ENCODE assay signal across 8 cellular contexts in genomic region chr12:14948672-14949071, GRCh38. TPM values are rescaled to one million over a fixed set of nuclear protein-coding genes. Genes with fewer than 3 reads are reported as not detected.
DNase-seq lines count a peak whose midpoint lies in the region; ATAC-seq and TF ChIP-seq lines count a peak whose summit lies in the region.

No MANE protein-coding gene starts in this region.

- peaks cover 26% of the 10 kb centered on the region for H3K4me1 ChIP-seq in cardiac muscle cell (ENCODE audit: low read depth)

- DNase-seq in AG09309 (ENCODE audit: low read depth) (peak; percentile 24), NCI-H774 (lab: John Stamatoyannopoulos, UW) (peak; percentile 5), cardiac muscle cell (ENCODE audit: low read depth in 1 of 2, low spot score in 1 of 2) (peak; percentile 53 to 96), pulmonary artery endothelial cell (ENCODE audit: low read depth, low spot score) (peak; percentile 94), occipital lobe (lab: John Stamatoyannopoulos, UW) (no peak)

- H3K27ac ChIP-seq in cardiac muscle cell = peak overlapping the region; percentile 68

- H3K4me3 ChIP-seq in AG09309 (ENCODE audit: control insufficient read depth, low read depth, low read length) (no peak overlapping the region), cardiac muscle cell (no peak overlapping the region)

- ATAC-seq in GM18517 (IDR thresholded peaks at IDR 0.05; ENCODE audit: unreplicated experiment) (peak; percentile 96), HG02885 (IDR thresholded peaks at IDR 0.05; ENCODE audit: poor library complexity, unreplicated experiment) (peak; percentile 91)

- H3K9me3 Mint-ChIP-seq in activated naive CD4-positive, alpha-beta T cell treated with anti-CD3 and anti-CD28 coated beads, Interleukin-2, amount 50 U/mL, for 24 hours = no peaks in the 10 kb centered on the region

- TF ChIP-seq CTCF in AG09309 (IDR thresholded peaks at IDR 0.05; ENCODE audit: control insufficient read depth, insufficient read depth, low read depth, low read length, missing control alignments) (no peak), cardiac muscle cell (IDR thresholded peaks at IDR 0.05; ENCODE audit: low read depth, low read length) (no peak)

- H3K27me3 Mint-ChIP-seq in activated naive CD4-positive, alpha-beta T cell treated with anti-CD3 and anti-CD28 coated beads, Interleukin-2, amount 50 U/mL, for 24 hours = no peaks in the 10 kb centered on the region

- no peaks in the 10 kb centered on the region for H3K9me3 ChIP-seq in cardiac muscle cell (ENCODE audit: low read depth)

- H3K27ac Mint-ChIP-seq in activated naive CD4-positive, alpha-beta T cell treated with anti-CD3 and anti-CD28 coated beads, Interleukin-2, amount 50 U/mL, for 24 hours = peak overlapping the region; percentile 99

- no peaks in the 10 kb centered on the region for H3K36me3 ChIP-seq in cardiac muscle cell

- H3K4me1 Mint-ChIP-seq in activated naive CD4-positive, alpha-beta T cell treated with anti-CD3 and anti-CD28 coated beads, Interleukin-2, amount 50 U/mL, for 24 hours = peaks cover 91% of the 10 kb centered on the region

- no peaks in the 10 kb centered on the region for H3K27me3 ChIP-seq in cardiac muscle cell

- H3K4me3 Mint-ChIP-seq in activated naive CD4-positive, alpha-beta T cell treated with anti-CD3 and anti-CD28 coated beads, Interleukin-2, amount 50 U/mL, for 24 hours = peak overlapping the region; percentile 90

- peaks cover 40% of the 10 kb centered on the region for H3K36me3 Mint-ChIP-seq in activated naive CD4-positive, alpha-beta T cell treated with anti-CD3 and anti-CD28 coated beads, Interleukin-2, amount 50 U/mL, for 24 hours

RNA-seq across cellular contexts. Expression of gene ERP27, which starts 10.3 kb away (rescaled TPM):
- total RNA-seq in cardiac muscle cell (not detected in 2 replicates), pulmonary artery endothelial cell (0.14 and 0.33 TPM in 2 replicates), occipital lobe (not detected)
- not detected in 2 replicates for polyA plus RNA-seq in cardiac muscle cell

RNA-seq across cellular contexts. Expression of gene ARHGDIB, which starts 12.7 kb away (rescaled TPM):
- total RNA-seq in cardiac muscle cell (3.8 and 8.2 TPM in 2 replicates), pulmonary artery endothelial cell (231 and 318 TPM in 2 replicates), occipital lobe (5.8 TPM)
- 6.5 and 6.7 TPM in 2 replicates for polyA plus RNA-seq in cardiac muscle cell

RNA-seq across cellular contexts. Expression of gene PDE6H, which starts 24.2 kb away (rescaled TPM):
- total RNA-seq in cardiac muscle cell (not detected in 2 replicates), pulmonary artery endothelial cell (not detected in 2 replicates), occipital lobe (not detected)
- polyA plus RNA-seq in cardiac muscle cell = not detected in 2 replicates

Comparison
In these comparisons a context has a peak if more than half of its experiments do, and no peak if none do; other contexts are left out.
1. RNA of gene ARHGDIB, which starts 12.7 kb away (total RNA-seq): 231 to 318 TPM in pulmonary artery endothelial cell; 5.8 TPM in occipital lobe (single experiment) and 3.8 to 8.2 TPM in cardiac muscle cell; every median in the first group is over 10 times any median in the second.